15 cellular contexts compared by ENCODE assay signal in genomic region chr5:143674469-143674786, GRCh38.
DNase-seq lines count a peak whose midpoint lies in the region; ATAC-seq, FAIRE-seq and TF ChIP-seq lines count a peak whose summit lies in the region.
"Had no signal": no experiment of that assay in that cellular context is flagged by ENCODE, and none has a peak within 500 bp of the region (broad histone marks: within the 10 kb centered on the region; RNA-seq: fewer than 3 reads in every experiment).

No MANE protein-coding gene starts in this region.

- H3K9ac ChIP-seq in HepG2 (ENCODE audit: insufficient read depth, low read depth, low read length): no peak overlapping the region

- H3K4me3 ChIP-seq in HepG2 (replicated peaks in 1 of 3; ENCODE audit: insufficient read depth in 1 of 3, low read depth in 2 of 3, low read length in 3 of 3) (no peak overlapping the region), right lobe of liver (no peak overlapping the region), RWPE2 (ENCODE audit: severe bottlenecking) (no peak overlapping the region)

- no peak for TF ChIP-seq CTCF in HepG2 (CRISPR knock-in tag; IDR thresholded peaks at IDR 0.05)
- TF ChIP-seq CTCF in right lobe of liver (IDR thresholded peaks at IDR 0.05): no peak
- no peak for TF ChIP-seq CTCF in RWPE2 (IDR thresholded peaks at IDR 0.05; ENCODE audit: poor library complexity, severe bottlenecking)

- DNase-seq in HepG2 (ENCODE audit: low spot score) (no peak), right lobe of liver (no peak), RWPE2 (ENCODE audit: low spot score) (no peak), iPS-NIHi7 (ENCODE audit: extremely low spot score) (peak; percentile 18), activated gamma-delta T cell (lab: John Stamatoyannopoulos, UW) (no peak), SIG-M5 treated with dmso at 0.1 percent for 504 hours (lab: John Stamatoyannopoulos, UW; ENCODE audit: unreplicated experiment) (no peak)
- DNase-seq in activated naive CD4-positive, alpha-beta T cell treated with anti-CD3 and anti-CD28 coated beads for 36 hours: no peak
- DNase-seq: CD4-positive, alpha-beta memory T cell; HFFc6; KG1; NCI-H1436; NCI-H1930; NCI-H524 treated with DMSO at 0.1 percent for 48 hours had no signal

- no peak for TF ChIP-seq POLR2A in HepG2 (IDR thresholded peaks at IDR 0.05; ENCODE audit: insufficient read depth in 1 of 2, low read depth in 2 of 2, low read length in 2 of 2)
- TF ChIP-seq POLR2A in right lobe of liver (IDR thresholded peaks at IDR 0.05): no peak

- H2AFZ ChIP-seq in HepG2 (ENCODE audit: low read length): no peak overlapping the region

- H3K79me2 ChIP-seq in HepG2 (ENCODE audit: insufficient read depth, low read length): no peaks in the 10 kb centered on the region

- ATAC-seq in HepG2: peak; percentile 27; the same call in 2 of the 3 replicates
- ATAC-seq in right lobe of liver: no peak
- no peak for ATAC-seq in RWPE2 (ENCODE audit: low read depth)
- no peak for ATAC-seq in HG02642 (IDR thresholded peaks at IDR 0.05; ENCODE audit: poor library complexity, unreplicated experiment)

- FAIRE-seq in HepG2 (lab: Jason Lieb, UNC): no peak
- FAIRE-seq: H54 had no signal

- peaks cover 6% of the 10 kb centered on the region for H3K9me3 Mint-ChIP-seq in activated naive CD4-positive, alpha-beta T cell treated with anti-CD3 and anti-CD28 coated beads for 36 hours

- TF ChIP-seq EP300 in HepG2 (IDR thresholded peaks at IDR 0.05; ENCODE audit: low read depth in 2 of 2, low read length in 2 of 2) (no peak), HepG2 (CRISPR knock-in tag; IDR thresholded peaks at IDR 0.05; ENCODE audit: borderline replicate concordance) (no peak)

- H3K9me3 ChIP-seq in HepG2 (ENCODE audit: low read length) (no peaks in the 10 kb centered on the region), right lobe of liver (no peaks in the 10 kb centered on the region), RWPE2 (ENCODE audit: severe bottlenecking) (no peaks in the 10 kb centered on the region)

- H3K36me3 ChIP-seq in HepG2 (replicated peaks in 1 of 2; ENCODE audit: control insufficient read depth in 1 of 2, insufficient read depth in 2 of 2, low read length in 2 of 2): no peaks in the 10 kb centered on the region
- no peaks in the 10 kb centered on the region for H3K36me3 ChIP-seq in right lobe of liver
- no peaks in the 10 kb centered on the region for H3K36me3 ChIP-seq in RWPE2 (ENCODE audit: low read depth)

- no peak overlapping the region for H3K4me3 Mint-ChIP-seq in activated naive CD4-positive, alpha-beta T cell treated with anti-CD3 and anti-CD28 coated beads for 36 hours
- H3K4me3 Mint-ChIP-seq: CD4-positive, alpha-beta memory T cell; HFFc6 had no signal

- H3K27me3 Mint-ChIP-seq in activated naive CD4-positive, alpha-beta T cell treated with anti-CD3 and anti-CD28 coated beads for 36 hours (ENCODE audit: low read depth): peaks cover 13% of the 10 kb centered on the region
- H3K27me3 Mint-ChIP-seq: CD4-positive, alpha-beta memory T cell had no signal

- intact Hi-C loops in HepG2 (cut with micrococcal nuclease; ENCODE audit: unreplicated experiment) (loop anchor here (5.0 kb wide), 1 partner anchor 167 kb away; no protein-coding TSS in a partner anchor), right lobe of liver (cut with DNase I) (no loop called here)
- intact Hi-C loops in activated naive CD4-positive, alpha-beta T cell treated with anti-CD3 and anti-CD28 coated beads for 36 hours (cut with micrococcal nuclease): no loop called here

- H3K4me1 Mint-ChIP-seq in activated naive CD4-positive, alpha-beta T cell treated with anti-CD3 and anti-CD28 coated beads for 36 hours (ENCODE audit: low read depth): peaks cover 17% of the 10 kb centered on the region
- H3K4me1 Mint-ChIP-seq: CD4-positive, alpha-beta memory T cell had no signal

- H3K27ac ChIP-seq in HepG2 (ENCODE audit: extremely low read length, insufficient read depth, low read length) (no peak overlapping the region), right lobe of liver (no peak overlapping the region), RWPE2 (ENCODE audit: poor library complexity, severe bottlenecking) (peak overlapping the region; percentile 18)

- H3K36me3 Mint-ChIP-seq in activated naive CD4-positive, alpha-beta T cell treated with anti-CD3 and anti-CD28 coated beads for 36 hours (ENCODE audit: low read depth): no peaks in the 10 kb centered on the region
- H3K36me3 Mint-ChIP-seq: CD4-positive, alpha-beta memory T cell had no signal

- H4K20me1 ChIP-seq in HepG2 (ENCODE audit: insufficient read depth, low read length): no peaks in the 10 kb centered on the region

- CTCF ChIA-PET in HepG2 (lab: Yijun Ruan, JAX; ENCODE audit: low intra/inter-chr PET ratio, low total read pairs): no interaction called here
- CTCF ChIA-PET in activated naive CD4-positive, alpha-beta T cell treated with anti-CD3 and anti-CD28 coated beads for 36 hours (lab: Charles Lee): interaction anchor here (1.0 kb wide), 1 partner anchor 11 kb away, joined by 4 read pairs; no protein-coding TSS in a partner anchor

- peaks cover 45% of the 10 kb centered on the region for H3K4me1 ChIP-seq in HepG2 (ENCODE audit: insufficient read depth, low read length)
- H3K4me1 ChIP-seq in right lobe of liver: peaks cover 0 to 9% (median 2%) of the 10 kb centered on the region in 4 donors
- peaks cover 13% of the 10 kb centered on the region for H3K4me1 ChIP-seq in RWPE2 (ENCODE audit: insufficient read depth, poor library complexity, severe bottlenecking)

- 45% methylated on average over 2 of the region's 2 CpGs for WGBS in HepG2 (ENCODE audit: low lambda C conversion rate)
- WGBS in right lobe of liver (ENCODE audit: insufficient coverage, low coverage, low lambda C conversion rate, missing lambda C conversion rate): 100% methylated on average over 2 of the region's 2 CpGs

- in situ Hi-C loops in HepG2 (cut with HindIII; ENCODE audit: extremely low pct_ligation_motif_present, low pct_unique_long_range_greater_than_20kb): no loop called here

- no TSS peak for BruUV-seq in HepG2 (replicated peaks; lab: Mats Ljungman, UMichigan)

- H3K27ac Mint-ChIP-seq in activated naive CD4-positive, alpha-beta T cell treated with anti-CD3 and anti-CD28 coated beads for 36 hours: no peak overlapping the region
- H3K27ac Mint-ChIP-seq: CD4-positive, alpha-beta memory T cell; HFFc6 had no signal

- peak overlapping the region; percentile 63 for H3K4me2 ChIP-seq in HepG2 (ENCODE audit: low read depth, low read length)

- POLR2A ChIA-PET in HepG2 (lab: Yijun Ruan, JAX): interaction anchor here (0.5 to 1.7 kb wide), 11 partner anchors 9 to 491 kb away, joined by 3 to 9 read pairs (median 5); partner anchors contain the start of gene NR3C1

- no peak for TF ChIP-seq RAD21 in HepG2 (CRISPR knock-in tag; IDR thresholded peaks at IDR 0.05)

- H3K27me3 ChIP-seq in HepG2 (ENCODE audit: control insufficient read depth in 1 of 2, insufficient read depth in 2 of 2, low read length in 2 of 2) (peaks cover 0 to 60% of the 10 kb centered on the region in 2 experiments; a peak in 4 of 5 replicates), right lobe of liver (no peaks in the 10 kb centered on the region), RWPE2 (ENCODE audit: insufficient read depth, poor library complexity, severe bottlenecking) (no peaks in the 10 kb centered on the region)

TF ChIP-seq in HepG2, 621 proteins besides CTCF, POLR2A, EP300 and RAD21:
- no peak for TF ChIP-seq HNF4G (IDR thresholded peaks at IDR 0.05; ENCODE audit: borderline replicate concordance, low read depth, low read length)
- TF ChIP-seq HNF4G (CRISPR knock-in tag; IDR thresholded peaks at IDR 0.05; ENCODE audit: borderline replicate concordance, low read depth): no peak
- no peak for TF ChIP-seq PBX2 (CRISPR knock-in tag; IDR thresholded peaks at IDR 0.05)
- TF ChIP-seq, protein P1, sequence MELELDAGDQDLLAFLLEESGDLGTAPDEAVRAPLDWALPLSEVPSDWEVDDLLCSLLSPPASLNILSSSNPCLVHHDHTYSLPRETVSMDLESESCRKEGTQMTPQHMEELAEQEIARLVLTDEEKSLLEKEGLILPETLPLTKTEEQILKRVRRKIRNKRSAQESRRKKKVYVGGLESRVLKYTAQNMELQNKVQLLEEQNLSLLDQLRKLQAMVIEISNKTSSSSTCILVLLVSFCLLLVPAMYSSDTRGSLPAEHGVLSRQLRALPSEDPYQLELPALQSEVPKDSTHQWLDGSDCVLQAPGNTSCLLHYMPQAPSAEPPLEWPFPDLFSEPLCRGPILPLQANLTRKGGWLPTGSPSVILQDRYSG (CRISPR knock-in tag; IDR thresholded peaks at IDR 0.05): no peak
- no peak for TF ChIP-seq ATRX (CRISPR knock-in tag; IDR thresholded peaks at IDR 0.05; ENCODE audit: borderline replicate concordance)
- no peak for TF ChIP-seq TEF (CRISPR knock-in tag; IDR thresholded peaks at IDR 0.05)
- no peak for TF ChIP-seq SALL1 (CRISPR knock-in tag; IDR thresholded peaks at IDR 0.05)
- TF ChIP-seq ZNF552 (CRISPR knock-in tag; IDR thresholded peaks at IDR 0.05; ENCODE audit: borderline replicate concordance): no peak
- no peak for TF ChIP-seq HNRNPL (IDR thresholded peaks at IDR 0.05; ENCODE audit: low read depth, low read length)
